In genomic region chr9:12065050-12065449, GRCh38 we compare ENCODE assay signal across 26 cellular contexts.
"Had no signal": no experiment of that assay in that cellular context is flagged by ENCODE, and none has a peak within 500 bp of the region (broad histone marks: within the 10 kb centered on the region; RNA-seq: fewer than 3 reads in every experiment).

No MANE protein-coding gene starts in this region.

- H3K27ac ChIP-seq: gastrocnemius medialis, neural progenitor cell, parathyroid adenoma, psoas muscle, right atrium auricular region had no signal

- ATAC-seq: activated CD8-positive, alpha-beta T cell treated with anti-CD3 and anti-CD28 coated beads for 36 hours; activated naive CD4-positive, alpha-beta T cell treated with anti-CD3 and anti-CD28 coated beads, Interleukin-2, amount 50 U/mL, for 72 hours; activated T-cell treated with anti-CD3 and anti-CD28 coated beads, Interleukin-2, amount 50 U/mL, for 72 hours; esophagus mucosa; gastrocnemius medialis; left cardiac atrium; naive thymus-derived CD8-positive, alpha-beta T cell; psoas muscle had no signal

- H3K36me3 Mint-ChIP-seq: brain; naive thymus-derived CD8-positive, alpha-beta T cell; neural progenitor cell had no signal

- H3K4me3 Mint-ChIP-seq: activated B cell treated with CpG ODN at 0.5 μM for 24 hours; activated CD8-positive, alpha-beta T cell treated with anti-CD3 and anti-CD28 coated beads for 36 hours; activated T-cell treated with anti-CD3 and anti-CD28 coated beads, Interleukin-2, amount 50 U/mL, for 72 hours; brain; naive thymus-derived CD8-positive, alpha-beta T cell; neural progenitor cell; T-helper 2 cell treated with Interferon-gamma antibody and Interleukin-4, amounts not matched to agents 5 μg/mL and 100 μg/mL, for 36 hours had no signal

- H3K4me1 Mint-ChIP-seq: activated B cell treated with CpG ODN at 0.5 μM for 24 hours; brain; naive thymus-derived CD8-positive, alpha-beta T cell; neural progenitor cell had no signal

- H3K9me3 ChIP-seq: gastrocnemius medialis, psoas muscle, right atrium auricular region had no signal

- DNase-seq: activated B cell treated with CpG ODN at 0.5 μM for 24 hours; activated CD4-positive, alpha-beta T cell treated with anti-CD3 and anti-CD28 coated beads, Interleukin-2, amount 50 U/mL, for 1 hour; activated CD8-positive, alpha-beta T cell treated with anti-CD3 and anti-CD28 coated beads for 36 hours; activated naive CD4-positive, alpha-beta T cell; activated T-cell treated with anti-CD3 and anti-CD28 coated beads, Interleukin-2, amount 50 U/mL, for 72 hours; aorta; caudate nucleus; gastrocnemius medialis; glutamatergic neuron; islet precursor cell; left cardiac atrium; midbrain; naive thymus-derived CD8-positive, alpha-beta T cell; occipital lobe; psoas muscle; stimulated activated CD4-positive, alpha-beta T cell treated with anti-CD3 and anti-CD28 coated beads, Interleukin-2, amount 100 ng/mL, for 48 hours; stimulated activated naive CD4-positive, alpha-beta T cell treated with Interleukin-2 at 50 U/mL for 16 hours; T-helper 1 cell; trophoblast cell had no signal

- H3K9me3 Mint-ChIP-seq: brain had no signal

- H3K36me3 ChIP-seq: gastrocnemius medialis, neural progenitor cell, right atrium auricular region had no signal

- H3K27me3 Mint-ChIP-seq: activated B cell treated with CpG ODN at 0.5 μM for 24 hours; activated CD8-positive, alpha-beta T cell treated with anti-CD3 and anti-CD28 coated beads for 36 hours; brain; naive thymus-derived CD8-positive, alpha-beta T cell had no signal

- H3K27me3 ChIP-seq: gastrocnemius medialis, neural progenitor cell, right atrium auricular region had no signal

- H3K4me3 ChIP-seq: gastrocnemius medialis, neural progenitor cell, psoas muscle, right atrium auricular region had no signal

- H3K4me1 ChIP-seq: gastrocnemius medialis, neural progenitor cell, parathyroid adenoma, psoas muscle, right atrium auricular region had no signal

- H3K27ac Mint-ChIP-seq: activated B cell treated with CpG ODN at 0.5 μM for 24 hours; activated CD8-positive, alpha-beta T cell treated with anti-CD3 and anti-CD28 coated beads for 36 hours; activated naive CD4-positive, alpha-beta T cell treated with anti-CD3 and anti-CD28 coated beads, Interleukin-2, amount 50 U/mL, for 72 hours; activated T-cell treated with anti-CD3 and anti-CD28 coated beads, Interleukin-2, amount 50 U/mL, for 72 hours; brain; naive thymus-derived CD8-positive, alpha-beta T cell; neural progenitor cell; T-helper 2 cell treated with Interferon-gamma antibody and Interleukin-4, amounts not matched to agents 5 μg/mL and 100 μg/mL, for 36 hours had no signal
